12 cellular contexts compared by ENCODE assay signal in the genomic region with DNA sequence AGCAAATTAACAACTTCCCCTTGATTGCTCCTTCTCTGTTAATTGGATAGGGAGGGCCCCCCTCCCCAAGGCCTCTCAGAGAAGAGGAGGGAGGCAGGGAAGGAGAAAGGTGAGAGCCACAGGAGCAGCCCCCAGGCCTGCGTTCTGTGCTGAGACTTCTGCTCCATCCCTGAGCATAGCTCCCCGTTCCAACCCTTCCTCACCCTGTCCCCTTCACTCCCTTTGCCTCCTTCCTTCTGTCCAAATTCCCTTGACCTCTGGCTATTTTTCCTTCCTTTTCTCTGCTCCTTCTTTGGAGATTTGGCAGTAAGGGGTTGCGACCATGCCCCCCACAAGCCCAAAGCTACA. TPM values are rescaled to one million over a fixed set of nuclear protein-coding genes. Genes with fewer than 3 reads are reported as not detected.
DNase-seq lines count a peak whose midpoint lies in the region; ATAC-seq lines count a peak whose summit lies in the region.
"Had no signal": no experiment of that assay in that cellular context is flagged by ENCODE, and none has a peak within 500 bp of the region (broad histone marks: within the 10 kb centered on the region; RNA-seq: fewer than 3 reads in every experiment).

No MANE protein-coding gene starts in this region.

- H3K4me3 ChIP-seq in iPS-18c (ENCODE audit: insufficient read depth, low read depth, low read length), result peak overlapping the region; percentile 69

- H3K4me1 Mint-ChIP-seq in activated T-cell treated with anti-CD3 and anti-CD28 coated beads, Interleukin-2, amount 50 U/mL, for 4 hours (ENCODE audit: low read depth), result peaks cover 28% of the 10 kb centered on the region
- H3K4me1 Mint-ChIP-seq in activated CD8-positive, alpha-beta T cell treated with anti-CD3 and anti-CD28 coated beads, Interleukin-2, amount 10 ng/mL, durations not matched to agents 7 days and 5 days (ENCODE audit: low read depth), result peaks cover 51% of the 10 kb centered on the region

- no peaks in the 10 kb centered on the region for H3K9me3 Mint-ChIP-seq in activated T-cell treated with anti-CD3 and anti-CD28 coated beads, Interleukin-2, amount 50 U/mL, for 4 hours
- no peaks in the 10 kb centered on the region for H3K9me3 Mint-ChIP-seq in activated CD8-positive, alpha-beta T cell treated with anti-CD3 and anti-CD28 coated beads, Interleukin-2, amount 10 ng/mL, durations not matched to agents 7 days and 5 days (ENCODE audit: insufficient read depth)
- H3K9me3 Mint-ChIP-seq: dendritic cell treated with granulocyte-macrophage colony-stimulating factor and Interleukin-4, amounts not matched to agents 40 ng/mL and 50 ng/mL, for 4 days had no signal

- peaks cover 41% of the 10 kb centered on the region for H3K27me3 Mint-ChIP-seq in activated T-cell treated with anti-CD3 and anti-CD28 coated beads, Interleukin-2, amount 50 U/mL, for 4 hours (ENCODE audit: low read depth)
- H3K27me3 Mint-ChIP-seq in activated CD8-positive, alpha-beta T cell treated with anti-CD3 and anti-CD28 coated beads, Interleukin-2, amount 10 ng/mL, durations not matched to agents 7 days and 5 days (ENCODE audit: low read depth), result peaks cover 29% of the 10 kb centered on the region

- H3K27ac ChIP-seq in temporal lobe (ENCODE audit: low read depth, low read length), result peak overlapping the region; percentile 4
- H3K27ac ChIP-seq: pancreas had no signal

- H3K9me3 ChIP-seq in iPS-18c (ENCODE audit: control insufficient read depth, insufficient read depth, low read length), result peaks cover 4% of the 10 kb centered on the region
- H3K9me3 ChIP-seq: pancreas had no signal

- POLR2A ChIA-PET in activated CD8-positive, alpha-beta T cell treated with anti-CD3 and anti-CD28 coated beads, Interleukin-2, amount 10 ng/mL, durations not matched to agents 7 days and 5 days (lab: Charles Lee), result interaction anchor here (1.1 to 1.4 kb wide), 2 partner anchors 19 to 28 kb away, joined by 3 read pairs; no protein-coding TSS in a partner anchor

- H3K4me3 Mint-ChIP-seq in activated T-cell treated with anti-CD3 and anti-CD28 coated beads, Interleukin-2, amount 50 U/mL, for 4 hours, result peak overlapping the region; percentile 90
- H3K4me3 Mint-ChIP-seq in activated CD8-positive, alpha-beta T cell treated with anti-CD3 and anti-CD28 coated beads, Interleukin-2, amount 10 ng/mL, durations not matched to agents 7 days and 5 days, result peak overlapping the region; percentile 83

- CTCF ChIA-PET in activated CD8-positive, alpha-beta T cell treated with anti-CD3 and anti-CD28 coated beads, Interleukin-2, amount 10 ng/mL, durations not matched to agents 7 days and 5 days (lab: Charles Lee), result interaction anchor here (0.6 to 3.6 kb wide), 30 partner anchors 10 to 191 kb away, joined by 3 to 100 read pairs (median 5); a partner anchor contains a TSS

- no peak for DNase-seq in activated T-cell treated with anti-CD3 and anti-CD28 coated beads, Interleukin-2, amount 50 U/mL, for 4 hours
- no peak for DNase-seq in activated T-cell treated with anti-CD3 and anti-CD28 coated beads for 4 hours
- DNase-seq in activated CD8-positive, alpha-beta T cell treated with anti-CD3 and anti-CD28 coated beads, Interleukin-2, amount 10 ng/mL, durations not matched to agents 7 days and 5 days, result no peak
- DNase-seq in SHP77 treated with DMSO at 0.1 percent for 48 hours (lab: John Stamatoyannopoulos, UW), result no peak
- DNase-seq: DMS79, T1000 had no signal

- ATAC-seq in activated T-cell treated with anti-CD3 and anti-CD28 coated beads, Interleukin-2, amount 50 U/mL, for 4 hours, result no peak
- no peak for ATAC-seq in activated CD8-positive, alpha-beta T cell treated with anti-CD3 and anti-CD28 coated beads, Interleukin-2, amount 10 ng/mL, durations not matched to agents 7 days and 5 days
- ATAC-seq in HG03565 (IDR thresholded peaks at IDR 0.05; ENCODE audit: unreplicated experiment) (no peak), GM21390 (IDR thresholded peaks at IDR 0.05; ENCODE audit: unreplicated experiment) (no peak)

- H3K27ac Mint-ChIP-seq in activated CD8-positive, alpha-beta T cell treated with anti-CD3 and anti-CD28 coated beads, Interleukin-2, amount 10 ng/mL, durations not matched to agents 7 days and 5 days, result no peak overlapping the region
- H3K27ac Mint-ChIP-seq: dendritic cell treated with granulocyte-macrophage colony-stimulating factor and Interleukin-4, amounts not matched to agents 40 ng/mL and 50 ng/mL, for 4 days had no signal

- H3K36me3 Mint-ChIP-seq in activated T-cell treated with anti-CD3 and anti-CD28 coated beads, Interleukin-2, amount 50 U/mL, for 4 hours (ENCODE audit: insufficient read depth), result no peaks in the 10 kb centered on the region
- H3K36me3 Mint-ChIP-seq in activated CD8-positive, alpha-beta T cell treated with anti-CD3 and anti-CD28 coated beads, Interleukin-2, amount 10 ng/mL, durations not matched to agents 7 days and 5 days (ENCODE audit: low read depth), result peaks cover 15% of the 10 kb centered on the region

RNA-seq across cellular contexts. Expression of a gene that starts 0.8 kb away (rescaled TPM):
- 1 to 10 TPM; 2.8 to 8.4 (median 7.7) TPM for total RNA-seq in activated T-cell treated with anti-CD3 and anti-CD28 coated beads, Interleukin-2, amount 50 U/mL, for 4 hours
- 10 to 100 TPM; 25.4 to 27.9 TPM for total RNA-seq in activated CD8-positive, alpha-beta T cell treated with anti-CD3 and anti-CD28 coated beads, Interleukin-2, amount 10 ng/mL, durations not matched to agents 7 days and 5 days
- total RNA-seq in temporal lobe, result 24.6 TPM

RNA-seq across cellular contexts. Expression of a gene that starts 28.5 kb away (rescaled TPM):
- 10 to 100 TPM; 85.8 to 99.4 (median 97.6) TPM for total RNA-seq in activated T-cell treated with anti-CD3 and anti-CD28 coated beads, Interleukin-2, amount 50 U/mL, for 4 hours
- 10 to 100 TPM; 72.3 to 78.1 TPM for total RNA-seq in activated CD8-positive, alpha-beta T cell treated with anti-CD3 and anti-CD28 coated beads, Interleukin-2, amount 10 ng/mL, durations not matched to agents 7 days and 5 days
- 55.3 TPM for total RNA-seq in temporal lobe

RNA-seq across cellular contexts. Expression of a gene that starts 31.3 kb away (rescaled TPM):
- total RNA-seq in activated T-cell treated with anti-CD3 and anti-CD28 coated beads, Interleukin-2, amount 50 U/mL, for 4 hours, result 10 to 100 TPM; 22.6 to 26.0 (median 25.6) TPM
- total RNA-seq in activated CD8-positive, alpha-beta T cell treated with anti-CD3 and anti-CD28 coated beads, Interleukin-2, amount 10 ng/mL, durations not matched to agents 7 days and 5 days, result 100 to 1,000 TPM; 185 to 200 TPM
- 15.0 TPM for total RNA-seq in temporal lobe

RNA-seq across cellular contexts. Expression of a gene that starts 47.2 kb away (rescaled TPM):
- total RNA-seq in activated T-cell treated with anti-CD3 and anti-CD28 coated beads, Interleukin-2, amount 50 U/mL, for 4 hours, result 1 to 10 TPM in 1 of 3 donors, under 1 TPM in 2; 0.60 to 1.2 (median 0.87) TPM
- total RNA-seq in activated CD8-positive, alpha-beta T cell treated with anti-CD3 and anti-CD28 coated beads, Interleukin-2, amount 10 ng/mL, durations not matched to agents 7 days and 5 days, result under 1 TPM; 0.23 to 0.82 TPM
- total RNA-seq in temporal lobe, result 15.2 TPM

RNA-seq across cellular contexts. Expression of a gene that starts 55.4 kb away (rescaled TPM):
- 10 to 100 TPM; 45.9 to 50.1 (median 46.5) TPM for total RNA-seq in activated T-cell treated with anti-CD3 and anti-CD28 coated beads, Interleukin-2, amount 50 U/mL, for 4 hours
- total RNA-seq in activated CD8-positive, alpha-beta T cell treated with anti-CD3 and anti-CD28 coated beads, Interleukin-2, amount 10 ng/mL, durations not matched to agents 7 days and 5 days, result 10 to 100 TPM; 50.0 to 51.6 TPM
- total RNA-seq in temporal lobe, result 9.8 TPM

Comparison
In these comparisons a context has a peak if more than half of its experiments do, and no peak if none do; other contexts are left out.
1. RNA of a gene that starts 31.3 kb away (total RNA-seq): 185 to 200 TPM in activated CD8-positive, alpha-beta T cell treated with anti-CD3 and anti-CD28 coated beads, Interleukin-2, amount 10 ng/mL, durations not matched to agents 7 days and 5 days; 22.6 to 26.0 TPM in activated T-cell treated with anti-CD3 and anti-CD28 coated beads, Interleukin-2, amount 50 U/mL, for 4 hours and 15.0 TPM in temporal lobe (single experiment); every median in the first group is over 4 times any median in the second.